In the genomic region with DNA sequence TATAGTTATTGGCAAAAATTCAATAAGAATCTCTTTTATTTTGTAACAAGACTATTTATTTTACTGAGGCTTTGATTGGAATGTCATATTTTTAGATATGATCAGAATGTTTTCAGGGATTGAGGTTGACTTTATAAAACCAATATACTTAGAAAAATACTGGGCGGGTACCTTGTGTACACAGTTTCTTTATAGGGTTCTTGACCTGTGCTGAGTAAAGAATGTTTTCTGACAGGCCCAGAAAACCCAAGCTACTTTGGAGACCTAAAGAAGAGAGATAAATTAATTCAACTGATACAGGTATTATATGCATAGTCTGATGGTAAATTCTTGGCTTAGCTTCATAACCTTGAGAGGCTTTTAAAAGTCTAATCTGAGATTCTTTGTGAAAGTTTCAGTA, we compare ENCODE assay signal across 34 cellular contexts. TPM values are rescaled to one million over a fixed set of nuclear protein-coding genes. Genes with fewer than 3 reads are reported as not detected.
"Had no signal": no experiment of that assay in that cellular context is flagged by ENCODE, and none has a peak within 500 bp of the region (broad histone marks: within the 10 kb centered on the region; RNA-seq: fewer than 3 reads in every experiment).

No MANE protein-coding gene starts in this region.

- H3K36me3 ChIP-seq: ascending aorta, breast epithelium, cardiac muscle cell, colonic mucosa, esophagus squamous epithelium, gastroesophageal sphincter, heart right ventricle had no signal

- H3K27me3 ChIP-seq: ascending aorta, breast epithelium, cardiac muscle cell, colonic mucosa, esophagus squamous epithelium, gastroesophageal sphincter, heart right ventricle had no signal

- H3K4me1 ChIP-seq: ascending aorta, breast epithelium, colonic mucosa, esophagus squamous epithelium, gastroesophageal sphincter, heart right ventricle had no signal

- H3K9me3 ChIP-seq: ascending aorta, breast epithelium, colonic mucosa, esophagus squamous epithelium, gastroesophageal sphincter had no signal

- H3K27ac ChIP-seq: ascending aorta, breast epithelium, cardiac muscle cell, colonic mucosa, epithelial cell of prostate, esophagus squamous epithelium, gastroesophageal sphincter, heart right ventricle had no signal

- H3K4me3 ChIP-seq: ascending aorta, breast epithelium, cardiac muscle cell, colonic mucosa, esophagus squamous epithelium, gastroesophageal sphincter, heart right ventricle had no signal

- DNase-seq: activated CD4-positive, alpha-beta memory T cell treated with anti-CD3 and anti-CD28 coated beads, Interleukin-2, amount 10 ng/mL, durations not matched to agents 7 days and 5 days; activated CD4-positive, alpha-beta T cell treated with anti-CD3 and anti-CD28 coated beads for 36 hours; activated CD4-positive, alpha-beta T cell treated with anti-CD3 and anti-CD28 coated beads, Interleukin-2, amount 10 ng/mL, durations not matched to agents 24 days and 14 days; activated CD4-positive, CD25-positive, alpha-beta regulatory T cell; activated CD4-positive, CD25-positive, alpha-beta regulatory T cell treated with anti-CD3 and anti-CD28 coated beads, Interleukin-2, amount 50 U/mL, for 72 hours; activated CD8-positive, alpha-beta memory T cell treated with anti-CD3 and anti-CD28 coated beads, Interleukin-2, amount 50 U/mL, for 48 hours; activated gamma-delta T cell; activated naive CD4-positive, alpha-beta T cell; activated naive CD4-positive, alpha-beta T cell treated with anti-CD3 and anti-CD28 coated beads, Interleukin-2, amount 10 ng/mL, durations not matched to agents 7 days and 5 days; activated naive CD8-positive, alpha-beta T cell treated with anti-CD3 and anti-CD28 coated beads, Interleukin-2, amount 10 ng/mL, durations not matched to agents 7 days and 5 days; activated T-cell treated with anti-CD3 and anti-CD28 coated beads for 4 hours; activated T-cell treated with anti-CD3 and anti-CD28 coated beads, Interleukin-2, amount 50 U/mL, for 24 hours; activated T-cell treated with anti-CD3 and anti-CD28 coated beads, Interleukin-2, amount 50 U/mL, for 72 hours; central memory CD4-positive, alpha-beta T cell; cerebellar nuclear complex; colonic mucosa; effector CD8-positive, alpha-beta T cell; esophagus squamous epithelium; foreskin melanocyte; heart right ventricle; T-helper 9 cell had no signal

RNA-seq across cellular contexts. Expression of gene SPAM1, which starts 23.9 kb away (rescaled TPM):
- total RNA-seq: activated CD4-positive, alpha-beta memory T cell treated with anti-CD3 and anti-CD28 coated beads, Interleukin-2, amount 10 ng/mL, durations not matched to agents 7 days and 5 days; activated CD4-positive, alpha-beta T cell treated with anti-CD3 and anti-CD28 coated beads for 36 hours; activated CD4-positive, alpha-beta T cell treated with anti-CD3 and anti-CD28 coated beads, Interleukin-2, amount 10 ng/mL, durations not matched to agents 24 days and 14 days; activated naive CD4-positive, alpha-beta T cell treated with anti-CD3 and anti-CD28 coated beads, Interleukin-2, amount 50 U/mL, for 72 hours; activated naive CD8-positive, alpha-beta T cell treated with anti-CD3 and anti-CD28 coated beads, Interleukin-2, amount 10 ng/mL, durations not matched to agents 7 days and 5 days; activated T-cell treated with anti-CD3 and anti-CD28 coated beads, Interleukin-2, amount 50 U/mL, for 72 hours; ascending aorta; breast epithelium; cardiac muscle cell; colonic mucosa; dermis microvascular lymphatic vessel endothelial cell; endothelial cell of umbilical vein; esophagus squamous epithelium; fibroblast of lung; fibroblast of villous mesenchyme; gastroesophageal sphincter; glomerular endothelial cell; T-helper 2 cell treated with Interferon-gamma antibody and Interleukin-4, amounts not matched to agents 100 ng/mL and 5 ng/mL, for 36 hours had no signal
- polyA plus RNA-seq: cardiac muscle cell, endothelial cell of umbilical vein, esophagus, fibroblast of lung, heart right ventricle had no signal

RNA-seq across cellular contexts. Expression of gene HYAL4, which starts 56.1 kb away (rescaled TPM):
- total RNA-seq: activated CD4-positive, alpha-beta memory T cell treated with anti-CD3 and anti-CD28 coated beads, Interleukin-2, amount 10 ng/mL, durations not matched to agents 7 days and 5 days; activated CD4-positive, alpha-beta T cell treated with anti-CD3 and anti-CD28 coated beads, Interleukin-2, amount 10 ng/mL, durations not matched to agents 24 days and 14 days; activated naive CD8-positive, alpha-beta T cell treated with anti-CD3 and anti-CD28 coated beads, Interleukin-2, amount 10 ng/mL, durations not matched to agents 7 days and 5 days; ascending aorta; cardiac muscle cell; colonic mucosa; endothelial cell of umbilical vein; fibroblast of lung; gastroesophageal sphincter; T-helper 2 cell treated with Interferon-gamma antibody and Interleukin-4, amounts not matched to agents 100 ng/mL and 5 ng/mL, for 36 hours had no signal
- polyA plus RNA-seq: cardiac muscle cell, endothelial cell of umbilical vein, esophagus, fibroblast of lung had no signal
